In genomic region chr7:17342726-17343125, GRCh38 we compare ENCODE assay signal across 2 cellular contexts.
TF ChIP-seq lines count a peak whose summit lies in the region.

No MANE protein-coding gene starts in this region.

TF ChIP-seq in GM23338, 12 proteins besides CTCF, POLR2A, EP300 and RAD21:
- no peak for TF ChIP-seq ZNF331 (CRISPR knock-in tag; IDR thresholded peaks at IDR 0.05; ENCODE audit: low read depth)
- TF ChIP-seq STAT1 (IDR thresholded peaks at IDR 0.05; ENCODE audit: unreplicated experiment): no peak
- TF ChIP-seq EZH2phosphoT487 (IDR thresholded peaks at IDR 0.05; ENCODE audit: unreplicated experiment): no peak
- no peak for TF ChIP-seq EZH2 (IDR thresholded peaks at IDR 0.05; ENCODE audit: low read depth, unreplicated experiment)
- TF ChIP-seq JUNB (IDR thresholded peaks at IDR 0.05; ENCODE audit: unreplicated experiment): no peak
- TF ChIP-seq REST (IDR thresholded peaks at IDR 0.05; ENCODE audit: unreplicated experiment): no peak
- TF ChIP-seq CREB1 (CRISPR knock-in tag; IDR thresholded peaks at IDR 0.05; ENCODE audit: low read depth): no peak
- no peak for TF ChIP-seq ZNF462 (CRISPR knock-in tag; IDR thresholded peaks at IDR 0.05)
- TF ChIP-seq ETS1 (IDR thresholded peaks at IDR 0.05): no peak
- no peak for TF ChIP-seq NANOG (IDR thresholded peaks at IDR 0.05; ENCODE audit: borderline replicate concordance)
- TF ChIP-seq ZNF114 (CRISPR knock-in tag; IDR thresholded peaks at IDR 0.05): no peak
- no peak for TF ChIP-seq POLR2AphosphoS5 (IDR thresholded peaks at IDR 0.05; ENCODE audit: low read depth)

TF ChIP-seq in GM12878, 131 proteins besides CTCF, POLR2A, EP300 and RAD21:
- TF ChIP-seq FOXK2 (IDR thresholded peaks at IDR 0.05) (no peak), ZNF622 (IDR thresholded peaks at IDR 0.05) (no peak), CREM (IDR thresholded peaks at IDR 0.05; ENCODE audit: low read depth) (no peak)
